In genomic region chr19:55174425-55175116, GRCh38 we compare ENCODE assay signal across 12 cellular contexts. TPM values are rescaled to one million over a fixed set of nuclear protein-coding genes. Genes with fewer than 3 reads are reported as not detected.
DNase-seq lines count a peak whose midpoint lies in the region; ATAC-seq and TF ChIP-seq lines count a peak whose summit lies in the region.
"Had no signal": no experiment of that assay in that cellular context is flagged by ENCODE, and none has a peak within 500 bp of the region (broad histone marks: within the 10 kb centered on the region; RNA-seq: fewer than 3 reads in every experiment).

No MANE protein-coding gene starts in this region.

- no peaks in the 10 kb centered on the region for H3K36me3 Mint-ChIP-seq in CD4-positive, alpha-beta T cell (ENCODE audit: low read depth)
- H3K36me3 Mint-ChIP-seq: T-cell had no signal

- TF ChIP-seq POLR2A in suprapubic skin (IDR thresholded peaks at IDR 0.05) = no peak

- TF ChIP-seq EP300 in suprapubic skin (IDR thresholded peaks at IDR 0.05) = no peak

- H3K27ac ChIP-seq in A673 (ENCODE audit: low read depth, low read length, poor library complexity, severe bottlenecking) (no peak overlapping the region), RWPE1 (peak overlapping the region; percentile 98), suprapubic skin (no peak overlapping the region)
- no peak overlapping the region for H3K27ac ChIP-seq in CD4-positive, alpha-beta T cell (ENCODE audit: low read depth, low read length)
- H3K27ac ChIP-seq: coronary artery, skin epidermis had no signal

- peak overlapping the region; percentile 43 for H3K4me3 Mint-ChIP-seq in CD4-positive, alpha-beta T cell

- intact Hi-C loops in A673 (cut with micrococcal nuclease; ENCODE audit: unreplicated experiment) = loop anchor here (5.0 kb wide), 1 partner anchor 43 kb away; no protein-coding TSS in a partner anchor
- intact Hi-C loops in CD4-positive, alpha-beta T cell (cut with DNase I, micrococcal nuclease) = loop anchor here (5.0 to 10.0 kb wide), 3 partner anchors 80 to 128 kb away; partner anchors contain the start of gene PPP6R1 (in 2 of the 2)

- TF ChIP-seq CTCF in A673 (conservative IDR thresholded peaks at IDR 0.05; ENCODE audit: low read depth, low read length) (no peak), RWPE1 (conservative IDR thresholded peaks at IDR 0.05; ENCODE audit: low read depth) (no peak), suprapubic skin (IDR thresholded peaks at IDR 0.05) (no peak)
- no peak for TF ChIP-seq CTCF in CD4-positive, alpha-beta T cell (IDR thresholded peaks at IDR 0.05)

- BruUV-seq in A673 (replicated peaks; lab: Mats Ljungman, UMichigan) = no TSS peak

- POLR2A ChIA-PET in A673 (lab: Charles Lee; ENCODE audit: low non-redundant PET) = interaction anchor here (0.6 kb wide), 1 partner anchor 681 kb away, joined by 3 read pairs; no protein-coding TSS in a partner anchor
- POLR2A ChIA-PET in CD4-positive, alpha-beta T cell (lab: Charles Lee) = no interaction called here
- POLR2A ChIA-PET in RWPE1 (lab: Yijun Ruan, JAX; ENCODE audit: low non-redundant PET) = no interaction called here

- H3K4me1 ChIP-seq in A673 (ENCODE audit: insufficient read depth, low read length, poor library complexity, severe bottlenecking) (peaks cover 4% of the 10 kb centered on the region), suprapubic skin (peaks cover 25% of the 10 kb centered on the region)

- CTCF ChIA-PET in A673 (lab: Charles Lee) = no interaction called here
- CTCF ChIA-PET in CD4-positive, alpha-beta T cell (lab: Charles Lee) = no interaction called here
- CTCF ChIA-PET in RWPE1 (lab: Yijun Ruan, JAX) = interaction anchor here (1.0 to 1.7 kb wide), 2 partner anchors 8 to 14 kb away, joined by 3 to 6 read pairs; partner anchors contain the start of gene DNAAF3

- peaks cover 39% of the 10 kb centered on the region for H3K4me1 Mint-ChIP-seq in CD4-positive, alpha-beta T cell (ENCODE audit: low read depth)

- H3K36me3 ChIP-seq in A673 (ENCODE audit: insufficient read depth, low read length, poor library complexity, severe bottlenecking) (no peaks in the 10 kb centered on the region), suprapubic skin (no peaks in the 10 kb centered on the region)

- H3K27me3 Mint-ChIP-seq in CD4-positive, alpha-beta T cell = peaks cover 92% of the 10 kb centered on the region

- DNase-seq in A673 (ENCODE audit: low spot score) (no peak), RWPE1 (ENCODE audit: low spot score) (no peak), HuH-7 (ENCODE audit: low spot score) (no peak), suprapubic skin (ENCODE audit: low spot score in 2 of 2) (no peak), cerebellar nuclear complex (lab: John Stamatoyannopoulos, UW) (no peak)
- DNase-seq in CD4-positive, alpha-beta T cell = no peak
- DNase-seq: kidney had no signal

- H3K4me3 ChIP-seq in A673 (ENCODE audit: low read depth, low read length, poor library complexity, severe bottlenecking) (peak overlapping the region; percentile 46), iPS-11a (ENCODE audit: low read depth, low read length) (peak overlapping the region; percentile 20), suprapubic skin (no peak overlapping the region)

- H3K27me3 ChIP-seq in A673 (replicated peaks; ENCODE audit: insufficient read depth, low read depth, low read length, poor library complexity) = peaks cover 3% of the 10 kb centered on the region
- peaks cover 77% of the 10 kb centered on the region for H3K27me3 ChIP-seq in CD4-positive, alpha-beta T cell (ENCODE audit: control insufficient read depth, insufficient read depth, low read length)
- peaks cover 98% of the 10 kb centered on the region for H3K27me3 ChIP-seq in suprapubic skin

- WGBS in suprapubic skin = 38% methylated on average over 10 of the region's 21 CpGs

- no peak overlapping the region for H3K27ac Mint-ChIP-seq in CD4-positive, alpha-beta T cell
- H3K27ac Mint-ChIP-seq: T-cell had no signal

- ATAC-seq in CD4-positive, alpha-beta T cell (ENCODE audit: poor library complexity) = no peak

- H3K9me3 ChIP-seq in A673 (ENCODE audit: low read depth, low read length, poor library complexity, severe bottlenecking) (no peaks in the 10 kb centered on the region), suprapubic skin (no peaks in the 10 kb centered on the region)
- no peaks in the 10 kb centered on the region for H3K9me3 ChIP-seq in CD4-positive, alpha-beta T cell (ENCODE audit: control insufficient read depth, low read length)

- no peaks in the 10 kb centered on the region for H3K9me3 Mint-ChIP-seq in CD4-positive, alpha-beta T cell
- H3K9me3 Mint-ChIP-seq: T-cell had no signal

RNA-seq across cellular contexts. Expression of gene SYT5, which starts 5.5 kb away (rescaled TPM):
- total RNA-seq in A673 (2021) (0.28 TPM in 1 of 2 replicates, not detected in the other), suprapubic skin (1 to 10 TPM in 3 of 4 donors, not detected in 1; 1.1 to 7.8 (median 6.8) TPM)
- under 1 TPM; 0.41 to 0.56 TPM for total RNA-seq in CD4-positive, alpha-beta T cell
- total RNA-seq: kidney had no signal

RNA-seq across cellular contexts. Expression of gene DNAAF3, which starts 8.2 kb away (rescaled TPM):
- total RNA-seq in A673 (2021) (4.2 and 9.1 TPM in 2 replicates), suprapubic skin (10 to 100 TPM in 1 of 4 donors, 1 to 10 TPM in 1, under 1 TPM in 2; 0.48 to 10.6 (median 3.1) TPM)
- total RNA-seq in CD4-positive, alpha-beta T cell = not detected
- total RNA-seq: T-cell had no signal

RNA-seq across cellular contexts. Expression of gene TNNI3, which starts 17.0 kb away (rescaled TPM):
- total RNA-seq in A673 (2021) = 12.8 and 16.5 TPM in 2 replicates
- not detected for total RNA-seq in CD4-positive, alpha-beta T cell
- 1 to 10 TPM; 1.7 to 4.7 (median 3.2) TPM for total RNA-seq in suprapubic skin
- total RNA-seq: T-cell had no signal

RNA-seq across cellular contexts. Expression of gene TNNT1, which starts 25.6 kb away (rescaled TPM):
- total RNA-seq in A673 (2021) (37.6 and 54.3 TPM in 2 replicates), suprapubic skin (10 to 100 TPM; 13.6 to 46.7 (median 19.6) TPM)
- not detected for total RNA-seq in CD4-positive, alpha-beta T cell
- total RNA-seq: kidney had no signal

RNA-seq across cellular contexts. Expression of gene PTPRH, which starts 34.7 kb away (rescaled TPM):
- total RNA-seq in A673 (2021) = 0.17 and 0.55 TPM in 2 replicates
- total RNA-seq in CD4-positive, alpha-beta T cell = not detected
- total RNA-seq in suprapubic skin = 1 to 10 TPM in 2 of 4 donors, under 1 TPM in 1, not detected in 1; 0.34 to 1.4 (median 1.1) TPM
- total RNA-seq: temporal lobe had no signal
